ENCODE assay signal across 12 cellular contexts in genomic region chr5:75654693-75655315, GRCh38. TPM values are rescaled to one million over a fixed set of nuclear protein-coding genes. Genes with fewer than 3 reads are reported as not detected.
"Had no signal": no experiment of that assay in that cellular context is flagged by ENCODE, and none has a peak within 500 bp of the region (broad histone marks: within the 10 kb centered on the region; RNA-seq: fewer than 3 reads in every experiment).

No MANE protein-coding gene starts in this region.

- H3K36me3 Mint-ChIP-seq: activated CD4-positive, alpha-beta memory T cell treated with anti-CD3 and anti-CD28 coated beads for 36 hours had no signal

- H3K4me3 Mint-ChIP-seq: activated CD4-positive, alpha-beta memory T cell treated with anti-CD3 and anti-CD28 coated beads for 36 hours; activated naive CD8-positive, alpha-beta T cell treated with anti-CD3 and anti-CD28 coated beads for 36 hours; neural crest cell had no signal

- H3K27ac ChIP-seq: brain microvascular endothelial cell, tibial artery had no signal

- H3K9me3 ChIP-seq: tibial artery had no signal

- H3K27me3 Mint-ChIP-seq: activated CD4-positive, alpha-beta memory T cell treated with anti-CD3 and anti-CD28 coated beads for 36 hours had no signal

- H3K27ac Mint-ChIP-seq: activated CD4-positive, alpha-beta memory T cell treated with anti-CD3 and anti-CD28 coated beads for 36 hours; activated naive CD8-positive, alpha-beta T cell treated with anti-CD3 and anti-CD28 coated beads for 36 hours had no signal

- H3K4me3 ChIP-seq: tibial artery had no signal

- H3K36me3 ChIP-seq: brain microvascular endothelial cell, tibial artery had no signal

- H3K9me3 Mint-ChIP-seq: activated CD4-positive, alpha-beta memory T cell treated with anti-CD3 and anti-CD28 coated beads for 36 hours; activated naive CD8-positive, alpha-beta T cell treated with anti-CD3 and anti-CD28 coated beads for 36 hours; neural crest cell had no signal

- DNase-seq: activated CD4-positive, alpha-beta memory T cell treated with anti-CD3 and anti-CD28 coated beads for 36 hours; activated gamma-delta T cell treated with Interleukin-2 at 50 U/mL for 16 hours; activated naive CD8-positive, alpha-beta T cell treated with anti-CD3 and anti-CD28 coated beads for 36 hours; activated T-cell treated with anti-CD3 and anti-CD28 coated beads, Interleukin-2, amount 50 U/mL, for 48 hours; brain microvascular endothelial cell; cerebellar nuclear complex; dermis blood vessel endothelial cell; mesendoderm; retina; small intestine; tibial artery had no signal

- H3K27me3 ChIP-seq: brain microvascular endothelial cell, tibial artery had no signal

RNA-seq across cellular contexts. Expression of gene ANKDD1B, which starts 43.6 kb away (rescaled TPM):
- total RNA-seq: activated CD4-positive, alpha-beta memory T cell treated with anti-CD3 and anti-CD28 coated beads for 36 hours; activated naive CD8-positive, alpha-beta T cell treated with anti-CD3 and anti-CD28 coated beads for 36 hours had no signal
